Comparison of ENCODE assay signal across 19 cellular contexts in the genomic region with DNA sequence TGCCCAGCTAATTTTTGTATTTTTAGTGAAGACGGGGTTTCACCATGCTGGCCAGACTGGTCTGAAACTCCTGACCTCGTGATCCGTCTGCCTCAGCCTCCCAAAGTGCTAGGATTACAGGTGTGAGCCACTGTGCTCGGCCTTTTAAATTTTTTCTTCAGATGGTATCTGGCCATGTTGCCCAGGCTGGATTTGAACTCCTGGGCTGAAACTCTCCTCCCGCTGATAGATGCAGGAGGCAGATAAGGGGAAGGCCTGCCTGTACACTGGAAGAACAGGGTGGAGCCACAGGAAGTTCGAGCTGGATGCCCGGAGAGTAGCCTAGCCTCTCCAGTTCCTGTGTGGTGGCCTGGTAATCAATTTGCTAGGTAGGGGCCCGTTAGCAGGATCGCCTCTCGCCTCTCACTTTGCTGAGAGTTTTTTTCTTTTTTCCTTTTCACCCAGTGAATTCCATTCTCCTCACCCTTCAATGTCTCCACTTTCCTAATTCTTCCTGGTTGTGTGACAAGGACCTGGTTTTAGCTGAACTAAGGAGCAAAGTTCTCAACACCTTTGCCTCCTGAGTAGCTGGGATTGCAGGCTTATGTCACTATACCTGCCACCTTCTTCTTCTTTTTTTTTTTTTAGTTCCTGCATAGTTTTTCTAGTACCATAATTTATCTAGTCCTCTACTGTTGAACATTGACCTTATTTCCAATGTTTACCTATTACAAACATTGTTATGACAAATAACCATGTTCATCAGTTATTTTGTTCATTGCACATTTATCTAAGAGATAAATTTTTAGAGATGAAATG.
"Had no signal": no experiment of that assay in that cellular context is flagged by ENCODE, and none has a peak within 500 bp of the region (broad histone marks: within the 10 kb centered on the region; RNA-seq: fewer than 3 reads in every experiment).

No MANE protein-coding gene starts in this region.

- H3K4me3 Mint-ChIP-seq: activated naive CD8-positive, alpha-beta T cell; naive thymus-derived CD8-positive, alpha-beta T cell; stimulated activated naive B cell treated with anti-CD40 and anti-IgM and Interleukin-4, amounts not matched to agents 10 μg/mL and 1 μg/mL and 100 μg/mL, for 72 hours; T-helper 17 cell had no signal

- H3K36me3 ChIP-seq: esophagus squamous epithelium, neutrophil, spleen, tibial nerve had no signal

- H3K4me1 ChIP-seq: spleen, tibial nerve had no signal

- H3K4me3 ChIP-seq: dorsolateral prefrontal cortex, esophagus squamous epithelium, spleen, tibial nerve had no signal

- H3K9me3 Mint-ChIP-seq: naive thymus-derived CD8-positive, alpha-beta T cell; stimulated activated naive B cell treated with anti-CD40 and anti-IgM and Interleukin-4, amounts not matched to agents 10 μg/mL and 1 μg/mL and 100 μg/mL, for 72 hours had no signal

- H3K27ac Mint-ChIP-seq: activated naive CD8-positive, alpha-beta T cell; naive thymus-derived CD8-positive, alpha-beta T cell; stimulated activated naive B cell treated with anti-CD40 and anti-IgM and Interleukin-4, amounts not matched to agents 10 μg/mL and 1 μg/mL and 100 μg/mL, for 72 hours; T-helper 17 cell had no signal

- DNase-seq: activated effector memory CD4-positive, alpha-beta T cell treated with anti-CD3 and anti-CD28 coated beads, Interleukin-2, amount 50 U/mL, for 16 hours; activated T-cell treated with anti-CD3 and anti-CD28 coated beads, Interleukin-2, amount 50 U/mL, for 1 hour; dorsolateral prefrontal cortex; esophagus squamous epithelium; foreskin fibroblast; glutamatergic neuron; left ventricle myocardium superior; midbrain; naive thymus-derived CD8-positive, alpha-beta T cell; right cardiac atrium; spleen; stimulated activated CD4-positive, alpha-beta T cell treated with anti-CD3 and anti-CD28 coated beads, Interleukin-1b, Interleukin-23, amount 100 ng/mL, for 48 hours; stimulated activated naive B cell treated with anti-CD40 and anti-IgM and Interleukin-4, amounts not matched to agents 10 μg/mL and 1 μg/mL and 100 μg/mL, for 72 hours; T-helper 17 cell had no signal

- ATAC-seq: activated CD4-positive, CD25-positive, alpha-beta regulatory T cell treated with anti-CD3 and anti-CD28 coated beads, Interleukin-2, amount 50 U/mL, for 24 hours; left ventricle myocardium superior; naive thymus-derived CD8-positive, alpha-beta T cell; right cardiac atrium; SK-N-SH treated with all-trans-retinoic acid at 6 μM for 48 hours; stimulated activated naive B cell treated with anti-CD40 and anti-IgM and Interleukin-4, amounts not matched to agents 10 μg/mL and 1 μg/mL and 100 μg/mL, for 72 hours; T-helper 17 cell had no signal

- H3K9me3 ChIP-seq: esophagus squamous epithelium, neutrophil, spleen, tibial nerve had no signal

- H3K27ac ChIP-seq: esophagus squamous epithelium, neutrophil, spleen, tibial nerve had no signal

- H3K27me3 Mint-ChIP-seq: activated naive CD8-positive, alpha-beta T cell; naive thymus-derived CD8-positive, alpha-beta T cell; stimulated activated naive B cell treated with anti-CD40 and anti-IgM and Interleukin-4, amounts not matched to agents 10 μg/mL and 1 μg/mL and 100 μg/mL, for 72 hours; T-helper 17 cell had no signal

- H3K36me3 Mint-ChIP-seq: activated naive CD8-positive, alpha-beta T cell; naive thymus-derived CD8-positive, alpha-beta T cell; stimulated activated naive B cell treated with anti-CD40 and anti-IgM and Interleukin-4, amounts not matched to agents 10 μg/mL and 1 μg/mL and 100 μg/mL, for 72 hours had no signal
